Comparison of ENCODE assay signal across 14 cellular contexts in genomic region chr13:40211586-40211968, GRCh38.
"Had no signal": no experiment of that assay in that cellular context is flagged by ENCODE, and none has a peak within 500 bp of the region (broad histone marks: within the 10 kb centered on the region; RNA-seq: fewer than 3 reads in every experiment).

No MANE protein-coding gene starts in this region.

- H3K4me1 ChIP-seq: gastroesophageal sphincter, parathyroid adenoma had no signal

- ATAC-seq: activated naive CD8-positive, alpha-beta T cell treated with anti-CD3 and anti-CD28 coated beads, Interleukin-2, amount 50 U/mL, for 24 hours; effector memory CD8-positive, alpha-beta T cell; gastroesophageal sphincter; heart right ventricle had no signal

- H3K36me3 ChIP-seq: gastroesophageal sphincter, heart right ventricle had no signal

- H3K27ac ChIP-seq: epithelial cell of prostate, gastroesophageal sphincter, heart right ventricle, parathyroid adenoma had no signal

- H3K27ac Mint-ChIP-seq: activated CD4-positive, alpha-beta memory T cell treated with anti-CD3 and anti-CD28 coated beads, Interleukin-2, amount 10 ng/mL, durations not matched to agents 7 days and 5 days; activated naive CD8-positive, alpha-beta T cell treated with anti-CD3 and anti-CD28 coated beads, Interleukin-2, amount 50 U/mL, for 24 hours had no signal

- H3K4me3 Mint-ChIP-seq: activated CD4-positive, alpha-beta memory T cell treated with anti-CD3 and anti-CD28 coated beads, Interleukin-2, amount 10 ng/mL, durations not matched to agents 7 days and 5 days; activated naive CD8-positive, alpha-beta T cell treated with anti-CD3 and anti-CD28 coated beads, Interleukin-2, amount 50 U/mL, for 24 hours; effector memory CD8-positive, alpha-beta T cell had no signal

- H3K9me3 ChIP-seq: gastroesophageal sphincter had no signal

- DNase-seq: activated CD4-positive, alpha-beta memory T cell treated with anti-CD3 and anti-CD28 coated beads, Interleukin-2, amount 10 ng/mL, durations not matched to agents 7 days and 5 days; activated CD4-positive, alpha-beta T cell treated with anti-CD3 and anti-CD28 coated beads for 4 hours; activated CD8-positive, alpha-beta memory T cell treated with anti-CD3 and anti-CD28 coated beads, Interleukin-2, amount 50 U/mL, for 48 hours; activated naive CD8-positive, alpha-beta T cell treated with anti-CD3 and anti-CD28 coated beads, Interleukin-2, amount 50 U/mL, for 24 hours; aorta; dermis blood vessel endothelial cell; effector memory CD8-positive, alpha-beta T cell; heart right ventricle; stimulated activated CD4-positive, alpha-beta T cell treated with anti-CD3 and anti-CD28 coated beads, Interleukin-1b, Interleukin-23, amount 100 ng/mL, for 48 hours; T-helper 2 cell had no signal

- H3K27me3 Mint-ChIP-seq: activated naive CD8-positive, alpha-beta T cell treated with anti-CD3 and anti-CD28 coated beads, Interleukin-2, amount 50 U/mL, for 24 hours; effector memory CD8-positive, alpha-beta T cell had no signal

- H3K27me3 ChIP-seq: gastroesophageal sphincter, heart right ventricle had no signal

- H3K4me3 ChIP-seq: gastroesophageal sphincter, heart right ventricle, lung had no signal
